8 cellular contexts compared by ENCODE assay signal in the genomic region with DNA sequence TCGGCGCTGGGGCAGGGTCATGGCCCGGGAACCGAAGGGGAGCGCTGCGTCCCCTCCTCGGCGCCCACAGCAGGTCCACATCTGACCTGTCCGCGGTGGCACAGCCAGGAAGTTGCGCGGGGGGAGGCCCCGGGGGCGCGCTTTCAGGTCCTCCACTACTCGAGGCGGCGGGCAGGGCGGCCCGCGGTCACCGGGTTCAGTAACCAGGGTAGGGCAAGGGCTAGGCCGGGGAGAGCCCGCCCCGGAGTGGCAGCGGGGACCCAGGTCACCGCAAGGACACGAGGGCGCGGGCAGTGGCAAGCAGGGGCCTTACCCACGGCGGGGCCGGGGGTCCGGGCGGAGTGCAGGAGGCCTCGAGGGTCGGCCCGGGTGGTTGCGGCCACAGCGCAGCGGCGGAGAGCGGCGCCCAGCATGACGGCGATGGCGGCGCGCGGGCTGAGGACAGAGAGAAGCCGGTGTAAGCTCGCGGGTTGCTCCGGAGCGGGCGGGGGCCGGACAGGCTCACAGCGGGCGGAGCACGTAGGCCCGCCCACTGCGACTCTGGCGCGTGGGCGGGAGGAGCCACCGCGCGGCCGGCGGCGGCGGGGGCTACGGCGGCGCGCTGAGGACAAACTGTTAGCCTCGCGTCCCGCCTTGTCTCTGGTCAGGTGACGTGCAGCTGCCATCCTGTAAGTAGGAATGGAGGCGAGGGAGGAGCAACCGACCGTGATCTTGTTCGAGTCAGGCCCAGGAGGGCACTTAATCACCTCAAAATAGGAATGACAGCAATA. TPM values are rescaled to one million over a fixed set of nuclear protein-coding genes. Genes with fewer than 3 reads are reported as not detected.
DNase-seq lines count a peak whose midpoint lies in the region; FAIRE-seq and TF ChIP-seq lines count a peak whose summit lies in the region.

A gene (minus strand): TSS at position 472 of the 770 bp plus-strand sequence. CDS start 59 bp downstream, at position 413.

- peaks cover 3% of the 10 kb centered on the region; the same call in 1 of the 2 replicates for H3K27me3 Mint-ChIP-seq in HFFc6 (ENCODE audit: insufficient read depth)
- H3K27me3 Mint-ChIP-seq in activated naive CD4-positive, alpha-beta T cell treated with anti-CD3 and anti-CD28 coated beads for 36 hours (ENCODE audit: low read depth) = no peaks in the 10 kb centered on the region

- intact Hi-C loops in activated naive CD4-positive, alpha-beta T cell treated with anti-CD3 and anti-CD28 coated beads for 36 hours (cut with micrococcal nuclease) = loop anchor here (1.0 to 5.0 kb wide), 10 partner anchors 19 to 513 kb away; a partner anchor contains a TSS

- no peaks in the 10 kb centered on the region for H3K27me3 ChIP-seq in GM06990 (replicated peaks; ENCODE audit: control insufficient read depth, insufficient read depth, low read length)

- no peaks in the 10 kb centered on the region for H3K9me3 Mint-ChIP-seq in HFFc6
- no peaks in the 10 kb centered on the region for H3K9me3 Mint-ChIP-seq in activated naive CD4-positive, alpha-beta T cell treated with anti-CD3 and anti-CD28 coated beads for 36 hours

- peaks cover 4% of the 10 kb centered on the region; the same call in 1 of the 2 replicates for H3K36me3 Mint-ChIP-seq in HFFc6 (ENCODE audit: low read depth)
- H3K36me3 Mint-ChIP-seq in activated naive CD4-positive, alpha-beta T cell treated with anti-CD3 and anti-CD28 coated beads for 36 hours (ENCODE audit: low read depth) = peaks cover 10% of the 10 kb centered on the region

- H3K27ac Mint-ChIP-seq in HFFc6 = peak within 1 kb of the TSS; percentile 90
- H3K27ac Mint-ChIP-seq in activated naive CD4-positive, alpha-beta T cell treated with anti-CD3 and anti-CD28 coated beads for 36 hours = peak within 1 kb of the TSS; percentile 89

- TF ChIP-seq CTCF in GM06990 (IDR thresholded peaks at IDR 0.05; ENCODE audit: insufficient read depth, low read length, poor library complexity, severe bottlenecking) = no peak
- no peak for TF ChIP-seq CTCF in HFFc6 (IDR thresholded peaks at IDR 0.05)

- H3K4me3 Mint-ChIP-seq in HFFc6 = peak within 1 kb of the TSS; percentile 94
- peak within 1 kb of the TSS; percentile 90 for H3K4me3 Mint-ChIP-seq in activated naive CD4-positive, alpha-beta T cell treated with anti-CD3 and anti-CD28 coated beads for 36 hours

- H3K4me1 Mint-ChIP-seq in HFFc6 (ENCODE audit: low read depth) = peaks cover 15% of the 10 kb centered on the region
- H3K4me1 Mint-ChIP-seq in activated naive CD4-positive, alpha-beta T cell treated with anti-CD3 and anti-CD28 coated beads for 36 hours (ENCODE audit: low read depth) = peaks cover 33% of the 10 kb centered on the region

- peak within 1 kb of the TSS; percentile 99 for H3K4me3 ChIP-seq in GM06990 (replicated peaks; ENCODE audit: low read depth, low read length)

- H3K36me3 ChIP-seq in GM06990 (ENCODE audit: control insufficient read depth, insufficient read depth, low read length) = no peaks in the 10 kb centered on the region

- CTCF ChIA-PET in activated naive CD4-positive, alpha-beta T cell treated with anti-CD3 and anti-CD28 coated beads for 36 hours (lab: Charles Lee) = interaction anchor here (1.0 to 1.4 kb wide), 3 partner anchors 12 to 19 kb away, joined by 3 read pairs; a partner anchor contains a TSS

- H3K27ac ChIP-seq in substantia nigra (ENCODE audit: low read depth, low read length, poor library complexity, severe bottlenecking) = peak within 1 kb of the TSS; percentile 93

- DNase-seq in GM06990 (ENCODE audit: extremely low read depth, insufficient read length) (peak; percentile 98), HFFc6 (peak; percentile 94), MV-4-11 (lab: John Stamatoyannopoulos, UW) (peak; percentile 94), SK-N-DZ (ENCODE audit: low spot score) (peak; percentile 95), frontal cortex (ENCODE audit: low spot score in 2 of 2) (peak; percentile 93 to 94), non-pigmented ciliary epithelial cell (ENCODE audit: low read depth) (peak; percentile 77), substantia nigra (lab: John Stamatoyannopoulos, UW) (peak; percentile 59 to 99 (median 90))
- peak; percentile 95 for DNase-seq in activated naive CD4-positive, alpha-beta T cell treated with anti-CD3 and anti-CD28 coated beads for 36 hours

- no peak for FAIRE-seq in frontal cortex (lab: Jason Lieb, UNC)

RNA-seq across cellular contexts. Expression of the gene that starts here (rescaled TPM):
- 100 to 1,000 TPM; 181 to 189 (median 186) TPM for total RNA-seq in HFFc6 (2021; fragmentation: NEBNext Ultra II Directional; extraction: Animal tissue kit (Norgen Biotek cat#: 25700))
- polyA plus RNA-seq in SK-N-DZ (2014; cell fraction: cytosol; rRNA removed) = 284 and 377 TPM in 2 replicates
- polyA plus RNA-seq in SK-N-DZ (2014; cell fraction: nucleus; rRNA removed) = 228 and 275 TPM in 2 replicates
- total RNA-seq in activated naive CD4-positive, alpha-beta T cell treated with anti-CD3 and anti-CD28 coated beads for 36 hours = 100 to 1,000 TPM; 346 to 348 TPM
- total RNA-seq in frontal cortex = 46.9 TPM

Comparison
In these comparisons a context has a peak if more than half of its experiments do, and no peak if none do; other contexts are left out.
1. Peak in every context shown above with its lines: DNase-seq, H3K4me3 ChIP-seq and H3K27ac ChIP-seq.